Comparison of ENCODE assay signal across 1 cellular context in genomic region chr3:152298393-152299242, GRCh38.
TF ChIP-seq lines count a peak whose summit lies in the region.

No MANE protein-coding gene starts in this region.

TF ChIP-seq in HepG2, 621 proteins besides CTCF, POLR2A, EP300 and RAD21 (continued from another document and continues in another):
- TF ChIP-seq AKNA (CRISPR knock-in tag; IDR thresholded peaks at IDR 0.05; ENCODE audit: borderline replicate concordance) (no peak), NFYC (CRISPR knock-in tag; IDR thresholded peaks at IDR 0.05) (peak; percentile 84), ZNF275 (CRISPR knock-in tag; IDR thresholded peaks at IDR 0.05; ENCODE audit: borderline replicate concordance) (no peak), SOX6 (IDR thresholded peaks at IDR 0.05) (no peak), SOX6 (CRISPR knock-in tag; IDR thresholded peaks at IDR 0.05) (peak; percentile 72), GABPA (IDR thresholded peaks at IDR 0.05; ENCODE audit: low read depth, low read length) (no peak), GABPA (CRISPR knock-in tag; IDR thresholded peaks at IDR 0.05; ENCODE audit: low read depth) (peak; percentile 80), PCBP1 (IDR thresholded peaks at IDR 0.05; ENCODE audit: borderline replicate concordance, low read depth, low read length) (no peak), ZNF609 (CRISPR knock-in tag; IDR thresholded peaks at IDR 0.05; ENCODE audit: borderline replicate concordance) (no peak; the same call in 1 of the 2 replicates), ZNF639 (CRISPR knock-in tag; conservative IDR thresholded peaks at IDR 0.05) (no peak), ZNF282 (IDR thresholded peaks at IDR 0.05; ENCODE audit: partially characterized antibody) (no peak), KDM1A (CRISPR knock-in tag; IDR thresholded peaks at IDR 0.05) (no peak), PITX1 (CRISPR knock-in tag; IDR thresholded peaks at IDR 0.05) (no peak), ZNF317 (CRISPR knock-in tag; IDR thresholded peaks at IDR 0.05) (0 out of 2 replicates have a peak, but pooled peaks have one; percentile 19), ZSCAN30 (CRISPR knock-in tag; IDR thresholded peaks at IDR 0.05) (no peak), ETV5 (CRISPR knock-in tag; IDR thresholded peaks at IDR 0.05; ENCODE audit: borderline replicate concordance) (no peak; the same call in 1 of the 2 replicates), ZNF672 (CRISPR knock-in tag; IDR thresholded peaks at IDR 0.05) (no peak), HOXA3 (CRISPR knock-in tag; IDR thresholded peaks at IDR 0.05) (peak; percentile 58; the same call in 1 of the 2 replicates), SNRNP70 (IDR thresholded peaks at IDR 0.05; ENCODE audit: low read depth, low read length) (no peak), THAP8 (CRISPR knock-in tag; IDR thresholded peaks at IDR 0.05; ENCODE audit: borderline replicate concordance) (no peak), PBX3 (CRISPR knock-in tag; IDR thresholded peaks at IDR 0.05; ENCODE audit: borderline replicate concordance) (no peak), ZBTB38 (CRISPR knock-in tag; IDR thresholded peaks at IDR 0.05) (no peak), ZNF841 (CRISPR knock-in tag; IDR thresholded peaks at IDR 0.05; ENCODE audit: borderline replicate concordance) (no peak), GFI1 (CRISPR knock-in tag; IDR thresholded peaks at IDR 0.05; ENCODE audit: borderline replicate concordance) (peak; percentile 4; the same call in 1 of the 2 replicates), CENPT (CRISPR knock-in tag; IDR thresholded peaks at IDR 0.05; ENCODE audit: low read depth) (no peak), ZNF136 (CRISPR knock-in tag; IDR thresholded peaks at IDR 0.05; ENCODE audit: low read depth) (0 out of 2 replicates have a peak, but pooled peaks have one; percentile 61), SCMH1 (CRISPR knock-in tag; IDR thresholded peaks at IDR 0.05; ENCODE audit: borderline replicate concordance) (no peak), ZNF780A (CRISPR knock-in tag; IDR thresholded peaks at IDR 0.05) (no peak), ZNF274 (CRISPR knock-in tag; IDR thresholded peaks at IDR 0.05) (no peak), CERS6 (CRISPR knock-in tag; IDR thresholded peaks at IDR 0.05) (no peak), HMG20A (CRISPR knock-in tag; IDR thresholded peaks at IDR 0.05; ENCODE audit: borderline replicate concordance) (peak; percentile 37; the same call in 1 of the 2 replicates), ZKSCAN1 (IDR thresholded peaks at IDR 0.05; ENCODE audit: low read length) (no peak), PRMT3 (CRISPR knock-in tag; IDR thresholded peaks at IDR 0.05; ENCODE audit: borderline replicate concordance, low read depth) (no peak), YEATS2 (CRISPR knock-in tag; IDR thresholded peaks at IDR 0.05; ENCODE audit: borderline replicate concordance) (no peak), HMGXB4 (CRISPR knock-in tag; IDR thresholded peaks at IDR 0.05; ENCODE audit: borderline replicate concordance in 1 of 2, low read depth in 1 of 2) (no peak), ZNF776 (CRISPR knock-in tag; IDR thresholded peaks at IDR 0.05) (no peak), U2AF2 (IDR thresholded peaks at IDR 0.05; ENCODE audit: low read depth, low read length) (no peak), ZNF619 (CRISPR knock-in tag; IDR thresholded peaks at IDR 0.05) (no peak), AGO2 (optimal IDR thresholded peaks at IDR 0.05; ENCODE audit: low read depth, low read length) (no peak), ADNP (CRISPR knock-in tag; IDR thresholded peaks at IDR 0.05) (no peak), RNF2 (conservative IDR thresholded peaks at IDR 0.05; ENCODE audit: low read depth) (no peak), MATR3 (CRISPR knock-in tag; IDR thresholded peaks at IDR 0.05) (no peak), DPF2 (CRISPR knock-in tag; IDR thresholded peaks at IDR 0.05; ENCODE audit: borderline replicate concordance, low read depth) (no peak), ZNF549 (CRISPR knock-in tag; IDR thresholded peaks at IDR 0.05) (no peak), SMAD3 (CRISPR knock-in tag; IDR thresholded peaks at IDR 0.05) (peak; percentile 78; the same call in 1 of the 2 replicates)
